12 cellular contexts compared by ENCODE assay signal in genomic region chr21:41368361-41369104, GRCh38. TPM values are rescaled to one million over a fixed set of nuclear protein-coding genes. Genes with fewer than 3 reads are reported as not detected.
DNase-seq lines count a peak whose midpoint lies in the region; ATAC-seq and TF ChIP-seq lines count a peak whose summit lies in the region.
"Had no signal": no experiment of that assay in that cellular context is flagged by ENCODE, and none has a peak within 500 bp of the region (broad histone marks: within the 10 kb centered on the region; RNA-seq: fewer than 3 reads in every experiment).

No MANE protein-coding gene starts in this region.

- no peak for TF ChIP-seq POLR2A in suprapubic skin (IDR thresholded peaks at IDR 0.05)

- H3K36me3 ChIP-seq in OCI-LY3 (replicated peaks; ENCODE audit: low read depth, low read length) (no peaks in the 10 kb centered on the region), iPS-18a (ENCODE audit: control insufficient read depth, low read depth, low read length) (no peaks in the 10 kb centered on the region), suprapubic skin (no peaks in the 10 kb centered on the region)
- H3K36me3 ChIP-seq: upper lobe of left lung had no signal

- no peak for ATAC-seq in activated CD8-positive, alpha-beta memory T cell treated with anti-CD3 and anti-CD28 coated beads, Interleukin-2, amount 10 ng/mL, durations not matched to agents 7 days and 5 days
- no peak for ATAC-seq in HG03108 (IDR thresholded peaks at IDR 0.05; ENCODE audit: unreplicated experiment)

- peak overlapping the region; percentile 71 for H3K4me3 Mint-ChIP-seq in activated CD8-positive, alpha-beta memory T cell treated with anti-CD3 and anti-CD28 coated beads, Interleukin-2, amount 10 ng/mL, durations not matched to agents 7 days and 5 days

- H3K79me2 ChIP-seq in OCI-LY3 (ENCODE audit: low read length), result peaks cover 36% of the 10 kb centered on the region

- peak overlapping the region; percentile 98 for H3K9ac ChIP-seq in OCI-LY3 (ENCODE audit: low read length)
- no peak overlapping the region for H3K9ac ChIP-seq in iPS-18a (ENCODE audit: low read length)

- DNase-seq in activated CD8-positive, alpha-beta memory T cell treated with anti-CD3 and anti-CD28 coated beads, Interleukin-2, amount 10 ng/mL, durations not matched to agents 7 days and 5 days, result no peak
- DNase-seq in activated CD8-positive, alpha-beta memory T cell treated with anti-CD3 and anti-CD28 coated beads, Interleukin-2, amount 50 U/mL, for 48 hours, result no peak
- DNase-seq in suprapubic skin (ENCODE audit: low spot score in 2 of 2), result peak in 1 of 2 donors; percentile 61
- no peak for DNase-seq in dedifferentiated amniotic fluid mesenchymal stem cell (ENCODE audit: extremely low spot score)
- no peak for DNase-seq in dorsolateral prefrontal cortex
- DNase-seq: activated CD4-positive, alpha-beta T cell treated with anti-CD3 and anti-CD28 coated beads for 4 hours; caudate nucleus; NCI-H1417 treated with DMSO at 0.1 percent for 48 hours had no signal

- H3K4me1 ChIP-seq in OCI-LY3 (ENCODE audit: low read length) (peaks cover 53% of the 10 kb centered on the region), iPS-18a (ENCODE audit: control insufficient read depth, low read depth, low read length) (peaks cover 12% of the 10 kb centered on the region), suprapubic skin (peaks cover 48% of the 10 kb centered on the region)

- H4K20me1 ChIP-seq in OCI-LY3 (ENCODE audit: insufficient read depth, low read length), result no peaks in the 10 kb centered on the region; the same call in 1 of the 2 replicates

- TF ChIP-seq EP300 in suprapubic skin (IDR thresholded peaks at IDR 0.05), result no peak

- H3K4me2 ChIP-seq in OCI-LY3 (ENCODE audit: low read length), result peak overlapping the region; percentile 98

- H3K4me1 Mint-ChIP-seq in activated CD8-positive, alpha-beta memory T cell treated with anti-CD3 and anti-CD28 coated beads, Interleukin-2, amount 10 ng/mL, durations not matched to agents 7 days and 5 days, result peaks cover 86% of the 10 kb centered on the region

- peak overlapping the region; percentile 39; the same call in 1 of the 2 replicates for H2AFZ ChIP-seq in OCI-LY3 (ENCODE audit: low read depth, low read length)

- TF ChIP-seq CTCF in OCI-LY3 (IDR thresholded peaks at IDR 0.05; ENCODE audit: low read depth, low read length), result no peak
- TF ChIP-seq CTCF in suprapubic skin (IDR thresholded peaks at IDR 0.05), result no peak
- no peak for TF ChIP-seq CTCF in dorsolateral prefrontal cortex (IDR thresholded peaks at IDR 0.05 in 54 of 56, conservative IDR thresholded peaks at IDR 0.05 in 2 of 56; ENCODE audit: low read depth in 1 of 56, partially characterized antibody in 56 of 56)

- CTCF ChIA-PET in activated CD8-positive, alpha-beta memory T cell treated with anti-CD3 and anti-CD28 coated beads, Interleukin-2, amount 10 ng/mL, durations not matched to agents 7 days and 5 days (lab: Charles Lee), result interaction anchor here (1.8 to 2.4 kb wide), 2 partner anchors 55 to 85 kb away, joined by 6 to 8 read pairs; no protein-coding TSS in a partner anchor

- H3K27ac ChIP-seq in OCI-LY3 (ENCODE audit: low read length) (peak overlapping the region; percentile 89), iPS-18a (ENCODE audit: low read length) (no peak overlapping the region), suprapubic skin (peak overlapping the region; percentile 42), dorsolateral prefrontal cortex (peak overlapping the region in 1 of 59 donors; percentile 26)

- WGBS in suprapubic skin, result 85% methylated on average over 9 of the region's 10 CpGs

- peak overlapping the region; percentile 89 for H3K27ac Mint-ChIP-seq in activated CD8-positive, alpha-beta memory T cell treated with anti-CD3 and anti-CD28 coated beads, Interleukin-2, amount 10 ng/mL, durations not matched to agents 7 days and 5 days

- intact Hi-C loops in dorsolateral prefrontal cortex (cut with DNase I), result no loop called here

- H3K27me3 ChIP-seq in OCI-LY3 (ENCODE audit: low read depth, low read length) (no peaks in the 10 kb centered on the region), iPS-18a (ENCODE audit: control insufficient read depth, insufficient read depth, low read length) (no peaks in the 10 kb centered on the region), suprapubic skin (no peaks in the 10 kb centered on the region), dorsolateral prefrontal cortex (peaks cover 0 to 28% (median 0%) of the 10 kb centered on the region in 45 donors)
- H3K27me3 ChIP-seq: upper lobe of left lung had no signal

- H3K9me3 ChIP-seq in OCI-LY3 (ENCODE audit: insufficient read depth, low read length), result no peaks in the 10 kb centered on the region
- no peaks in the 10 kb centered on the region for H3K9me3 ChIP-seq in iPS-18a (ENCODE audit: control insufficient read depth, low read depth, low read length)
- no peaks in the 10 kb centered on the region for H3K9me3 ChIP-seq in suprapubic skin
- H3K9me3 ChIP-seq: upper lobe of left lung had no signal

- H3K27me3 Mint-ChIP-seq in activated CD8-positive, alpha-beta memory T cell treated with anti-CD3 and anti-CD28 coated beads, Interleukin-2, amount 10 ng/mL, durations not matched to agents 7 days and 5 days, result no peaks in the 10 kb centered on the region

- no peaks in the 10 kb centered on the region for H3K9me3 Mint-ChIP-seq in activated CD8-positive, alpha-beta memory T cell treated with anti-CD3 and anti-CD28 coated beads, Interleukin-2, amount 10 ng/mL, durations not matched to agents 7 days and 5 days (ENCODE audit: low read depth)

- H3K4me3 ChIP-seq in OCI-LY3 (ENCODE audit: low read length) (peak overlapping the region; percentile 95), iPS-18a (ENCODE audit: low read length) (peak overlapping the region; percentile 59), suprapubic skin (peak overlapping the region; percentile 37), dorsolateral prefrontal cortex (peak overlapping the region in 9 of 59 donors; percentile 5 to 55 (median 41))

- H3K36me3 Mint-ChIP-seq in activated CD8-positive, alpha-beta memory T cell treated with anti-CD3 and anti-CD28 coated beads, Interleukin-2, amount 10 ng/mL, durations not matched to agents 7 days and 5 days, result peaks cover 59% of the 10 kb centered on the region

RNA-seq across cellular contexts. Expression of gene MX2, which starts 6.7 kb away (rescaled TPM):
- total RNA-seq in activated CD8-positive, alpha-beta memory T cell treated with anti-CD3 and anti-CD28 coated beads, Interleukin-2, amount 10 ng/mL, durations not matched to agents 7 days and 5 days, result 100 to 1,000 TPM in 1 of 2 experiments, 10 to 100 TPM in 1; 65.1 to 158 TPM
- 1 to 10 TPM; 3.2 to 6.1 (median 5.1) TPM for total RNA-seq in suprapubic skin
- total RNA-seq in dorsolateral prefrontal cortex, result 10 to 100 TPM in 4 of 120 experiments, 1 to 10 TPM in 116; 1.8 to 41.0 (median 5.0) TPM

RNA-seq across cellular contexts. Expression of gene FAM3B, which starts 51.9 kb away (rescaled TPM):
- total RNA-seq in activated CD8-positive, alpha-beta memory T cell treated with anti-CD3 and anti-CD28 coated beads, Interleukin-2, amount 10 ng/mL, durations not matched to agents 7 days and 5 days, result not detected
- total RNA-seq in suprapubic skin, result 1 to 10 TPM in 3 of 4 donors, not detected in 1; 1.9 to 3.3 (median 3.1) TPM
- under 1 TPM in 15 of 120 experiments, not detected in 105; 0.32 to 0.98 (median 0.63) TPM for total RNA-seq in dorsolateral prefrontal cortex

RNA-seq across cellular contexts. Expression of gene MX1, which starts 57.5 kb away (rescaled TPM):
- total RNA-seq in activated CD8-positive, alpha-beta memory T cell treated with anti-CD3 and anti-CD28 coated beads, Interleukin-2, amount 10 ng/mL, durations not matched to agents 7 days and 5 days, result 100 to 1,000 TPM; 544 to 967 TPM
- total RNA-seq in suprapubic skin (10 to 100 TPM in 1 of 4 donors, 1 to 10 TPM in 3; 4.3 to 16.4 (median 8.5) TPM), dorsolateral prefrontal cortex (100 to 1,000 TPM in 3 of 120 experiments, 10 to 100 TPM in 117; 24.2 to 223 (median 40.0) TPM)
